ENCODE assay signal across 27 cellular contexts in genomic region chr13:97004886-97005285, GRCh38. TPM values are rescaled to one million over a fixed set of nuclear protein-coding genes. Genes with fewer than 3 reads are reported as not detected.
DNase-seq lines count a peak whose midpoint lies in the region; ATAC-seq and TF ChIP-seq lines count a peak whose summit lies in the region.
"Had no signal": no experiment of that assay in that cellular context is flagged by ENCODE, and none has a peak within 500 bp of the region (broad histone marks: within the 10 kb centered on the region; RNA-seq: fewer than 3 reads in every experiment).

No MANE protein-coding gene starts in this region.

- no peak overlapping the region for H3K4me3 ChIP-seq in AG10803 (ENCODE audit: low read length)
- H3K4me3 ChIP-seq in IMR-90 (ENCODE audit: insufficient read depth, low read depth, low read length), result no peak overlapping the region
- H3K4me3 ChIP-seq: BLaER1, MG63, SJCRH30 had no signal

- H3K9me1 ChIP-seq in IMR-90 (ENCODE audit: insufficient read depth, low read length), result peaks cover 15% of the 10 kb centered on the region

- no peak overlapping the region for H3K14ac ChIP-seq in IMR-90 (replicated peaks; ENCODE audit: low read depth, low read length)

- peaks cover 10% of the 10 kb centered on the region for H3K27me3 Mint-ChIP-seq in T-helper 2 cell treated with Interferon-gamma antibody and Interleukin-4, amounts not matched to agents 5 μg/mL and 100 μg/mL, for 36 hours (ENCODE audit: low read depth)
- H3K27me3 Mint-ChIP-seq in activated T-helper 17 cell treated with anti-CD3 and anti-CD28 coated beads, Interleukin-2, amount 50 U/mL, for 72 hours, result peaks cover 19% of the 10 kb centered on the region

- H2AK5ac ChIP-seq in IMR-90 (ENCODE audit: low read depth, low read length), result no peak overlapping the region; the same call in 1 of the 2 replicates

- peak overlapping the region; percentile 51 for H2BK120ac ChIP-seq in IMR-90 (ENCODE audit: low read depth, low read length)

- intact Hi-C loops in IMR-90 (cut with micrococcal nuclease), result no loop called here

- no peaks in the 10 kb centered on the region for H3K9me3 Mint-ChIP-seq in T-helper 2 cell treated with Interferon-gamma antibody and Interleukin-4, amounts not matched to agents 5 μg/mL and 100 μg/mL, for 36 hours
- no peaks in the 10 kb centered on the region for H3K9me3 Mint-ChIP-seq in activated T-helper 17 cell treated with anti-CD3 and anti-CD28 coated beads, Interleukin-2, amount 50 U/mL, for 72 hours

- 0 out of 4 replicates have a peak overlapping the region, but pooled peaks of 1 of the 2 experiments have one; percentile 7 for H4K8ac ChIP-seq in IMR-90 (ENCODE audit: low read depth in 2 of 2, low read length in 2 of 2)

- peak overlapping the region; percentile 57 for H3K4me2 ChIP-seq in IMR-90 (ENCODE audit: low read depth, low read length)
- H3K4me2 ChIP-seq: BLaER1 had no signal

- CTCF ChIA-PET in IMR-90 (lab: Yijun Ruan, JAX), result interaction anchor here (0.6 to 1.4 kb wide), 4 partner anchors 9 to 757 kb away, joined by 3 to 4 read pairs (median 3); no protein-coding TSS in a partner anchor

- H3K4ac ChIP-seq in IMR-90 (ENCODE audit: low read depth, low read length), result peak overlapping the region; percentile 39; the same call in 1 of the 2 replicates

- no CpG with 5 or more reads among the region's 2 CpGs for WGBS in IMR-90 (ENCODE audit: extremely low coverage in 2 of 2, insufficient read length in 1 of 2), 2 experiments

- H3K27me3 ChIP-seq in IMR-90 (ENCODE audit: control insufficient read depth, insufficient read depth, low read length), result peaks cover 5% of the 10 kb centered on the region
- H3K27me3 ChIP-seq: BLaER1, SJCRH30 had no signal

- H3K36me3 ChIP-seq in IMR-90 (ENCODE audit: control insufficient read depth, insufficient read depth, low read length), result no peaks in the 10 kb centered on the region
- H3K36me3 ChIP-seq: BLaER1, MG63, SJCRH30 had no signal

- dilution Hi-C loops in IMR-90 (cut with HindIII; ENCODE audit: low sequenced_read_pairs, unreplicated experiment), result no loop called here

- no peak overlapping the region; the same call in 1 of the 2 replicates for H3K23ac ChIP-seq in IMR-90 (ENCODE audit: low read depth, low read length)

- no peak overlapping the region for H2BK5ac ChIP-seq in IMR-90 (ENCODE audit: low read depth, low read length, poor library complexity, severe bottlenecking)

- H4K5ac ChIP-seq in IMR-90 (ENCODE audit: low read depth, low read length), result no peak overlapping the region

- H3K9me3 ChIP-seq in IMR-90 (ENCODE audit: control insufficient read depth, insufficient read depth, low read length), result no peaks in the 10 kb centered on the region
- H3K9me3 ChIP-seq: BLaER1, MG63, SJCRH30 had no signal

- peak; percentile 8 for DNase-seq in AG10803 (ENCODE audit: low read depth)
- DNase-seq in IMR-90, result no peak
- peak; percentile 18 for DNase-seq in iris pigment epithelial cell (ENCODE audit: low read depth)
- DNase-seq in epidermal melanocyte (ENCODE audit: insufficient read length, low spot score), result no peak
- no peak for DNase-seq in T-helper 2 cell treated with Interferon-gamma antibody and Interleukin-4, amounts not matched to agents 5 μg/mL and 100 μg/mL, for 36 hours (ENCODE audit: low spot score)
- DNase-seq: 8988T; ACHN; CD4-positive, CD25-positive, alpha-beta regulatory T cell; DMS153; DND-41; H7; KG1; MG63; NCI-H1105 treated with DMSO at 0.1 percent for 48 hours; NCI-H146; NCI-H2081; NCI-H446; NCI-H524 treated with DMSO at 0.1 percent for 48 hours; NCI-H82; NK-92 treated with Interleukin-12 subunit alpha and Interleukin-12 subunit beta, amount 100 ng/mL, for 24 hours; SJCRH30 had no signal

- no TSS peak for BruUV-seq in IMR-90 (replicated peaks; lab: Mats Ljungman, UMichigan)

- H2AK9ac ChIP-seq in IMR-90 (replicated peaks; ENCODE audit: low read depth, low read length, poor library complexity), result peak overlapping the region; percentile 88

- no peak overlapping the region for H3K27ac Mint-ChIP-seq in T-helper 2 cell treated with Interferon-gamma antibody and Interleukin-4, amounts not matched to agents 5 μg/mL and 100 μg/mL, for 36 hours
- H3K27ac Mint-ChIP-seq in activated T-helper 17 cell treated with anti-CD3 and anti-CD28 coated beads, Interleukin-2, amount 50 U/mL, for 72 hours, result no peak overlapping the region
- H3K27ac Mint-ChIP-seq: CD4-positive, CD25-positive, alpha-beta regulatory T cell had no signal

- POLR2A ChIA-PET in IMR-90 (lab: Charles Lee; ENCODE audit: unreplicated experiment), result no interaction called here

- no peaks in the 10 kb centered on the region for H4K20me1 ChIP-seq in IMR-90 (ENCODE audit: insufficient read depth, low read length)
- H4K20me1 ChIP-seq: BLaER1 had no signal

- peaks cover 9% of the 10 kb centered on the region for H3K4me1 ChIP-seq in IMR-90 (ENCODE audit: control insufficient read depth, insufficient read depth, low read length)

- no peak for TF ChIP-seq RAD21 in IMR-90 (IDR thresholded peaks at IDR 0.05; ENCODE audit: low read length)

- no peak overlapping the region for H2BK15ac ChIP-seq in IMR-90 (ENCODE audit: low read depth, low read length)

- ATAC-seq in IMR-90 (ENCODE audit: low read depth) (no peak), SK-N-SH treated with all-trans-retinoic acid at 6 μM for 48 hours (peak; percentile 34; the same call in 2 of the 3 replicates), HG02981 (IDR thresholded peaks at IDR 0.05; ENCODE audit: unreplicated experiment) (no peak)
- ATAC-seq in activated T-helper 17 cell treated with anti-CD3 and anti-CD28 coated beads, Interleukin-2, amount 50 U/mL, for 72 hours (replicated peaks), result no peak
- ATAC-seq: PC-3, Right ventricle myocardium inferior had no signal

- H3K36me3 Mint-ChIP-seq in T-helper 2 cell treated with Interferon-gamma antibody and Interleukin-4, amounts not matched to agents 5 μg/mL and 100 μg/mL, for 36 hours (ENCODE audit: low read depth), result no peaks in the 10 kb centered on the region
- no peaks in the 10 kb centered on the region for H3K36me3 Mint-ChIP-seq in activated T-helper 17 cell treated with anti-CD3 and anti-CD28 coated beads, Interleukin-2, amount 50 U/mL, for 72 hours (ENCODE audit: low read depth)
- H3K36me3 Mint-ChIP-seq: CD4-positive, CD25-positive, alpha-beta regulatory T cell had no signal

- H3K4me3 Mint-ChIP-seq in T-helper 2 cell treated with Interferon-gamma antibody and Interleukin-4, amounts not matched to agents 5 μg/mL and 100 μg/mL, for 36 hours, result no peak overlapping the region
- H3K4me3 Mint-ChIP-seq in activated T-helper 17 cell treated with anti-CD3 and anti-CD28 coated beads, Interleukin-2, amount 50 U/mL, for 72 hours, result no peak overlapping the region
- H3K4me3 Mint-ChIP-seq: CD4-positive, CD25-positive, alpha-beta regulatory T cell had no signal

- peak overlapping the region; percentile 31 for H2BK20ac ChIP-seq in IMR-90 (ENCODE audit: low read depth, low read length)

- H3K4me1 Mint-ChIP-seq in T-helper 2 cell treated with Interferon-gamma antibody and Interleukin-4, amounts not matched to agents 5 μg/mL and 100 μg/mL, for 36 hours (ENCODE audit: low read depth), result no peaks in the 10 kb centered on the region
- H3K4me1 Mint-ChIP-seq in activated T-helper 17 cell treated with anti-CD3 and anti-CD28 coated beads, Interleukin-2, amount 50 U/mL, for 72 hours, result no peaks in the 10 kb centered on the region
- H3K4me1 Mint-ChIP-seq: CD4-positive, CD25-positive, alpha-beta regulatory T cell had no signal

- no peak overlapping the region for H3K27ac ChIP-seq in IMR-90 (ENCODE audit: insufficient read depth, low read length)
- H3K27ac ChIP-seq: BLaER1, SJCRH30 had no signal

- no peaks in the 10 kb centered on the region for H3K79me1 ChIP-seq in IMR-90 (ENCODE audit: low read depth in 1 of 2, low read length in 2 of 2)

- peak overlapping the region; percentile 52; the same call in 1 of the 2 replicates for H3K56ac ChIP-seq in IMR-90 (ENCODE audit: extremely low read depth, insufficient read depth, low read length)

- H2AFZ ChIP-seq in IMR-90 (replicated peaks; ENCODE audit: low read length, poor library complexity), result peak overlapping the region; percentile 79

- TF ChIP-seq CTCF in AG10803 (conservative IDR thresholded peaks at IDR 0.05; ENCODE audit: low read length), result no peak
- TF ChIP-seq CTCF in IMR-90 (conservative IDR thresholded peaks at IDR 0.05; ENCODE audit: low read depth, low read length), result no peak

- H3K9ac ChIP-seq in IMR-90 (ENCODE audit: low read depth, low read length), result no peak overlapping the region
- H3K9ac ChIP-seq: BLaER1 had no signal

- H4K91ac ChIP-seq in IMR-90 (ENCODE audit: insufficient read depth, low read depth, low read length), result peak overlapping the region; percentile 53

- in situ Hi-C loops in IMR-90 (cut with MboI; ENCODE audit: low sequenced_read_pairs), result no loop called here

- peak overlapping the region; percentile 28; the same call in 1 of the 2 replicates for H3K18ac ChIP-seq in IMR-90 (ENCODE audit: low read depth, low read length)

- no peak for TF ChIP-seq POLR2A in IMR-90 (IDR thresholded peaks at IDR 0.05; ENCODE audit: low read depth, low read length)

TF ChIP-seq in IMR-90, 13 proteins besides CTCF, POLR2A, EP300 and RAD21 (continues in another document):
- TF ChIP-seq CHD1 (IDR thresholded peaks at IDR 0.05; ENCODE audit: low read depth, low read length), result no peak
- no peak for TF ChIP-seq BHLHE40 (IDR thresholded peaks at IDR 0.05; ENCODE audit: low read depth, low read length)
- TF ChIP-seq MXI1 (IDR thresholded peaks at IDR 0.05; ENCODE audit: borderline replicate concordance, low read depth, low read length), result no peak
- TF ChIP-seq MAZ (IDR thresholded peaks at IDR 0.05; ENCODE audit: borderline replicate concordance, low read depth, low read length), result no peak
- TF ChIP-seq RCOR1 (IDR thresholded peaks at IDR 0.05; ENCODE audit: insufficient replicate concordance, low read length), result no peak

TF ChIP-seq in SK-N-SH treated with all-trans-retinoic acid at 6 μM for 48 hours, 23 proteins besides CTCF, POLR2A, EP300 and RAD21 (continues in another document):
- no peak for TF ChIP-seq CSDC2 (CRISPR knock-in tag; IDR thresholded peaks at IDR 0.05)
- no peak for TF ChIP-seq CSRNP3 (CRISPR knock-in tag; IDR thresholded peaks at IDR 0.05)

RNA-seq across cellular contexts. Expression of gene OXGR1, which starts 10.6 kb away (rescaled TPM):
- not detected in 2 replicates for total RNA-seq in IMR-90 (2012; rRNA removed)
- not detected in 2 replicates for polyA plus RNA-seq in IMR-90 (2012; rRNA removed)
- polyA plus RNA-seq in IMR-90 (2012; cell fraction: cytosol; rRNA removed), result not detected in 2 replicates
- not detected in 2 replicates for polyA plus RNA-seq in IMR-90 (2012; cell fraction: nucleus; rRNA removed; ENCODE audit: low replicate concordance)
- not detected for total RNA-seq in activated T-helper 17 cell treated with anti-CD3 and anti-CD28 coated beads, Interleukin-2, amount 50 U/mL, for 72 hours
- total RNA-seq: CD4-positive, CD25-positive, alpha-beta regulatory T cell; PC-3; Right ventricle myocardium inferior; SJCRH30 had no signal
- polyA plus RNA-seq: CD4-positive, CD25-positive, alpha-beta regulatory T cell had no signal

Comparison
In these comparisons a context has a peak if more than half of its experiments do, and no peak if none do; other contexts are left out.
1. DNase-seq: peak in AG10803 (single experiment) and iris pigment epithelial cell (single experiment); none in IMR-90 (single experiment), epidermal melanocyte (single experiment) and T-helper 2 cell treated with Interferon-gamma antibody and Interleukin-4, amounts not matched to agents 5 μg/mL and 100 μg/mL, for 36 hours (single experiment).